In genomic region chrX:85004255-85004654, GRCh38 we compare ENCODE assay signal across 8 cellular contexts. TPM values are rescaled to one million over a fixed set of nuclear protein-coding genes. Genes with fewer than 3 reads are reported as not detected.
A peak's percentile ranks its signal among the peaks of the same experiment; 100 is the strongest.
DNase-seq lines count a peak whose midpoint lies in the region; ATAC-seq and TF ChIP-seq lines count a peak whose summit lies in the region.

No MANE protein-coding gene starts in this region.

- peak overlapping the region; percentile 53 to 78 (median 69); a peak in 20 of 22 replicates for H3K27ac ChIP-seq in BLaER1 treated with 17β-estradiol and CSF1 and Interleukin-3, amounts not matched to agents 10 nM and 100 nM
- peak overlapping the region; percentile 63 for H3K27ac ChIP-seq in psoas muscle

- H3K36me3 Mint-ChIP-seq in T-helper 17 cell (ENCODE audit: low read depth): peaks cover 2% of the 10 kb centered on the region

- peaks cover 17 to 62% (median 36%) of the 10 kb centered on the region in 11 experiments; a peak in 18 of 22 replicates for H3K27me3 ChIP-seq in BLaER1 treated with 17β-estradiol and CSF1 and Interleukin-3, amounts not matched to agents 10 nM and 100 nM
- H3K27me3 ChIP-seq in psoas muscle (ENCODE audit: insufficient read depth in 3 of 3, low read length in 2 of 3): no peaks in the 10 kb centered on the region

- ATAC-seq in T-helper 17 cell (no peak), psoas muscle (peak; percentile 15 to 63 (median 36)), GM21360 (IDR thresholded peaks at IDR 0.05; ENCODE audit: unreplicated experiment) (no peak), GM21447 (IDR thresholded peaks at IDR 0.05; ENCODE audit: unreplicated experiment) (no peak)

- intact Hi-C loops in psoas muscle (cut with DNase I): no loop called here

- H3K4me2 ChIP-seq in BLaER1 treated with 17β-estradiol and CSF1 and Interleukin-3, amounts not matched to agents 10 nM and 100 nM: peak overlapping the region; percentile 63 to 87 (median 71)

- H4K20me1 ChIP-seq in BLaER1 treated with 17β-estradiol and CSF1 and Interleukin-3, amounts not matched to agents 10 nM and 100 nM: 0 out of 22 replicates have a peak, but pooled peaks cover 0 to 5% (median 0%) of the 10 kb centered on the region in 11 experiments

- H3K9ac ChIP-seq in BLaER1 treated with 17β-estradiol and CSF1 and Interleukin-3, amounts not matched to agents 10 nM and 100 nM: peak overlapping the region; percentile 70 to 81 (median 76)

- peaks cover 22% of the 10 kb centered on the region for H3K4me1 Mint-ChIP-seq in T-helper 17 cell

- H3K9me3 ChIP-seq in BLaER1 treated with 17β-estradiol and CSF1 and Interleukin-3, amounts not matched to agents 10 nM and 100 nM (replicated peaks in 1 of 11): peaks cover 0 to 5% (median under 1%) of the 10 kb centered on the region in 11 experiments; a peak in 6 of 22 replicates
- H3K9me3 ChIP-seq in T-helper 17 cell (ENCODE audit: control insufficient read depth, low read length, poor library complexity, severe bottlenecking) (no peaks in the 10 kb centered on the region), psoas muscle (no peaks in the 10 kb centered on the region)

- H3K27ac Mint-ChIP-seq in T-helper 17 cell: peak overlapping the region; percentile 89

- no peaks in the 10 kb centered on the region for H3K36me3 ChIP-seq in BLaER1 treated with 17β-estradiol and CSF1 and Interleukin-3, amounts not matched to agents 10 nM and 100 nM
- H3K36me3 ChIP-seq in psoas muscle (ENCODE audit: insufficient read depth in 1 of 2, low read depth in 1 of 2): no peaks in the 10 kb centered on the region

- no peaks in the 10 kb centered on the region for H3K27me3 Mint-ChIP-seq in T-helper 17 cell

- peak overlapping the region; percentile 90 for H3K4me3 Mint-ChIP-seq in T-helper 17 cell

- peak; percentile 32 for DNase-seq in HCEC 1CT
- DNase-seq in T-helper 17 cell: no peak
- DNase-seq in foreskin fibroblast: peak in 1 of 2 donors; percentile 40
- DNase-seq in psoas muscle: no peak
- DNase-seq in AML-193 (lab: John Stamatoyannopoulos, UW): no peak

- peaks cover 0 to 6% (median 5%) of the 10 kb centered on the region in 10 experiments; a peak in 12 of 20 replicates for H3K4me1 ChIP-seq in BLaER1 treated with 17β-estradiol and CSF1 and Interleukin-3, amounts not matched to agents 10 nM and 100 nM
- peaks cover 5% of the 10 kb centered on the region for H3K4me1 ChIP-seq in psoas muscle

- H3K4me3 ChIP-seq in BLaER1 treated with 17β-estradiol and CSF1 and Interleukin-3, amounts not matched to agents 10 nM and 100 nM: peak overlapping the region; percentile 60 to 76 (median 70)
- H3K4me3 ChIP-seq in foreskin fibroblast (ENCODE audit: low read depth in 1 of 2, low read length in 2 of 2) (peak overlapping the region; percentile 70 to 91), psoas muscle (peak overlapping the region; percentile 78)

- no peak for TF ChIP-seq CTCF in foreskin fibroblast (IDR thresholded peaks at IDR 0.05; ENCODE audit: low read depth, low read length)
- no peak for TF ChIP-seq CTCF in psoas muscle (IDR thresholded peaks at IDR 0.05)

- WGBS in psoas muscle, 3 donors: 5 to 42% (median 6%) methylated on average over 11 of the region's 11 CpGs

RNA-seq across cellular contexts. Expression of gene APOOL, which starts 0.6 kb away (rescaled TPM):
- total RNA-seq in T-helper 17 cell (1 to 10 TPM; 7.8 to 8.6 TPM), psoas muscle (10 to 100 TPM; 30.7 to 55.4 (median 42.1) TPM)
- polyA plus RNA-seq in psoas muscle: 10 to 100 TPM in 2 of 3 donors, 1 to 10 TPM in 1; 8.2 to 28.6 (median 14.1) TPM

Comparison
In these comparisons a context has a peak if more than half of its experiments do, and no peak if none do; other contexts are left out.
1. ATAC-seq: peak in psoas muscle (4 of 4); none in T-helper 17 cell (single experiment), GM21360 (single experiment) and GM21447 (single experiment).
2. Peak in every context shown above with its lines, with median percentiles within 50 percentile points of each other: H3K4me3 ChIP-seq.